ENCODE assay signal across 2 cellular contexts in the genomic region with DNA sequence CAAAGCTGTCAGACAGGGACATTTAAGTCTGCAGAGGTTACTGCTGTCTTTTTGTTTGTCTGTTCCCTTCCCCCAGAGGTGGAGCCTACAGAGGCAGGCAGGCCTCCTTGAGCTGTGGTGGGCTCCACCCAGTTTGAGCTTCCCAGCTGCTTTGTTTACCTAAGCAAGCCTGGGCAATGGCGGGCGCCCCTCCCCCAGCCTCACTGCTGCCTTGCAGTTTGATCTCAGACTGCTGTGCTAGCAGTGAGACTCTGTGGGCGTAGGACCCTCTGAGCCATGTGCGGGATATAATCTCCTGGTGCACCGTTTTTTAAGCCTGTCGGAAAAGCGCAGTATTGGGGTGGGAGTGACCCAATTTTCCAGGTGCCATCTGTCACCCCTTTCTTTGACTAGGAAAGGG. TPM values are rescaled to one million over a fixed set of nuclear protein-coding genes. Genes with fewer than 3 reads are reported as not detected.
"Had no signal": no experiment of that assay in that cellular context is flagged by ENCODE, and none has a peak within 500 bp of the region (broad histone marks: within the 10 kb centered on the region; RNA-seq: fewer than 3 reads in every experiment).

No MANE protein-coding gene starts in this region.

RNA-seq across cellular contexts. Expression of a gene that starts 45.8 kb away (rescaled TPM):
- total RNA-seq: LHCN-M2, NCI-H460 had no signal
